Comparison of ENCODE assay signal across 17 cellular contexts in genomic region chr16:76932541-76933211, GRCh38.
DNase-seq lines count a peak whose midpoint lies in the region; ATAC-seq, FAIRE-seq and TF ChIP-seq lines count a peak whose summit lies in the region.
"Had no signal": no experiment of that assay in that cellular context is flagged by ENCODE, and none has a peak within 500 bp of the region (broad histone marks: within the 10 kb centered on the region; RNA-seq: fewer than 3 reads in every experiment).

No MANE protein-coding gene starts in this region.

- H3K36me3 ChIP-seq in ovary: no peaks in the 10 kb centered on the region
- H3K36me3 ChIP-seq: Peyer's patch, tibial nerve had no signal

- no peaks in the 10 kb centered on the region for H3K27me3 ChIP-seq in ovary
- H3K27me3 ChIP-seq: hepatocyte, Peyer's patch, tibial nerve had no signal

- no peaks in the 10 kb centered on the region for H3K4me1 ChIP-seq in ovary (ENCODE audit: insufficient read depth)
- H3K4me1 ChIP-seq: Peyer's patch, tibial nerve had no signal

- no peak for TF ChIP-seq POLR2A in ovary (IDR thresholded peaks at IDR 0.05)

- no peak for TF ChIP-seq EP300 in ovary (IDR thresholded peaks at IDR 0.05)

- H3K27ac ChIP-seq in ovary: no peak overlapping the region
- H3K27ac ChIP-seq: hepatocyte, Peyer's patch, tibial nerve had no signal

- intact Hi-C loops in ovary (cut with DNase I): no loop called here

- peak; percentile 54 for ATAC-seq in HG02852 (IDR thresholded peaks at IDR 0.05; ENCODE audit: unreplicated experiment)
- ATAC-seq: left lobe of liver had no signal

- DNase-seq in amniotic epithelial cell (ENCODE audit: low read depth): peak; percentile 31
- peak; percentile 71 for DNase-seq in iris pigment epithelial cell (ENCODE audit: low read depth)
- no peak for DNase-seq in DMS153 treated with DMSO at 0.1 percent for 48 hours (lab: John Stamatoyannopoulos, UW; ENCODE audit: unreplicated experiment)
- DNase-seq in stimulated activated CD4-positive, alpha-beta T cell treated with anti-CD3 and anti-CD28 coated beads, Interleukin-2, amount 100 ng/mL, for 48 hours: no peak
- no peak for DNase-seq in ovary
- no peak for DNase-seq in NCI-H187 treated with DMSO at 0.1 percent for 48 hours (lab: John Stamatoyannopoulos, UW)
- DNase-seq: activated CD4-positive, alpha-beta T cell treated with anti-CD3 and anti-CD28 coated beads, Interleukin-2, amount 50 U/mL, for 4 hours; activated naive CD4-positive, alpha-beta T cell treated with Interleukin-2 at 50 U/mL for 16 hours; DMS79; NCI-H187; NCI-H526 treated with DMSO at 0.1 percent for 48 hours; Peyer's patch had no signal

- no peak for TF ChIP-seq CTCF in ovary (IDR thresholded peaks at IDR 0.05)

- no peaks in the 10 kb centered on the region for H3K9me3 ChIP-seq in ovary
- H3K9me3 ChIP-seq: Peyer's patch, tibial nerve had no signal

- FAIRE-seq in G401.6 (lab: Jason Lieb, UNC): peak; percentile 13

- H3K4me3 ChIP-seq in ovary: no peak overlapping the region
- H3K4me3 ChIP-seq: hepatocyte, Peyer's patch, tibial nerve had no signal

- WGBS in ovary, 3 donors: 41 to 63% (median 42%) methylated on average over 1 of the region's 1 CpG

Comparison
In these comparisons a context has a peak if more than half of its experiments do, and no peak if none do; other contexts are left out.
1. DNase-seq: peak in amniotic epithelial cell (single experiment) and iris pigment epithelial cell (single experiment); none in DMS153 treated with DMSO at 0.1 percent for 48 hours (single experiment), stimulated activated CD4-positive, alpha-beta T cell treated with anti-CD3 and anti-CD28 coated beads, Interleukin-2, amount 100 ng/mL, for 48 hours (0 of 2), ovary (0 of 5) and NCI-H187 treated with DMSO at 0.1 percent for 48 hours (single experiment).